30 cellular contexts compared by ENCODE assay signal in the genomic region with DNA sequence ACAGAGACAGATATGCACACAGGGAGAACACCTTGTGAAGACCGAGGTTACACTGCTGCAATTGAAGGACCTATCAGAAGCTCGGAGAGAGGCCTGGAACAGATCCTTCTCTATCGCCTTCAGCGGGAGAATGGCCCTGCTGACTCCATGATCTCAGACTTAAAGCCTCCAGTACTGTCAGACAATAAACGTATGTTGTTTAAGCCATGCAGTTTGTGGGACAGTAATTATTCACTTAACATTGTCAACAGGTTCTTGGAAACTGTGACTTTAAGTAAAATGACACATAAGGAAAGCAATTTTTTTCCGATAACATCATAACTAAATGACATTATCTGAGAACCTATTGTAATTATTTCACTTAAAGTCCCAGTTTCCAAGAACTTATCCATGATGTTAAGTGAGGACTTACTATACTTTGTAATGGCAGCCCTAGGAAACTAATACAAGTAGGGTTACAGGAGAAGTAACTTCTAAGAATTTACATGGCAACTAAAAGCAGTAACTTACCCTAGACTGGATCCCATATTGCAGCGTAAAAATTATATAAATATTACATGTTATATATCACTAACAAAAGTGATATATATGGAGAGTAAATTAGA.
"Had no signal": no experiment of that assay in that cellular context is flagged by ENCODE, and none has a peak within 500 bp of the region (broad histone marks: within the 10 kb centered on the region; RNA-seq: fewer than 3 reads in every experiment).

No MANE protein-coding gene starts in this region.

- ATAC-seq: activated CD8-positive, alpha-beta T cell treated with anti-CD3 and anti-CD28 coated beads for 36 hours; activated naive CD8-positive, alpha-beta T cell treated with anti-CD3 and anti-CD28 coated beads, Interleukin-2, amount 50 U/mL, for 24 hours; body of pancreas; effector memory CD8-positive, alpha-beta T cell; foreskin keratinocyte; gastrocnemius medialis; heart left ventricle; SK-N-SH treated with all-trans-retinoic acid at 6 μM for 48 hours; T-helper 17 cell; WTC11 had no signal

- DNase-seq: activated CD4-positive, alpha-beta T cell treated with anti-CD3 and anti-CD28 coated beads, Interleukin-2, amount 50 U/mL, for 1 hour; activated CD4-positive, alpha-beta T cell treated with anti-CD3 and anti-CD28 coated beads, Interleukin-2, amount 50 U/mL, for 48 hours; activated CD8-positive, alpha-beta memory T cell treated with anti-CD3 and anti-CD28 coated beads for 24 hours; activated CD8-positive, alpha-beta T cell treated with anti-CD3 and anti-CD28 coated beads for 36 hours; activated effector memory CD4-positive, alpha-beta T cell treated with anti-CD3 and anti-CD28 coated beads, Interleukin-2, amount 50 U/mL, for 16 hours; activated naive CD4-positive, alpha-beta T cell treated with anti-CD3 and anti-CD28 coated beads for 36 hours; activated naive CD8-positive, alpha-beta T cell treated with anti-CD3 and anti-CD28 coated beads for 36 hours; activated naive CD8-positive, alpha-beta T cell treated with anti-CD3 and anti-CD28 coated beads, Interleukin-2, amount 50 U/mL, for 24 hours; activated T-cell treated with anti-CD3 and anti-CD28 coated beads, Interleukin-2, amount 50 U/mL, for 1 hour; adrenal gland; amygdala; aorta; body of pancreas; caudate nucleus; cortex of kidney; dermis blood vessel endothelial cell; effector CD4-positive, alpha-beta T cell; effector memory CD8-positive, alpha-beta T cell; erythroblast; foreskin keratinocyte; gastrocnemius medialis; glutamatergic neuron; heart left ventricle; T-helper 17 cell; T1000 had no signal

- H3K27me3 Mint-ChIP-seq: activated CD8-positive, alpha-beta T cell treated with anti-CD3 and anti-CD28 coated beads for 36 hours; activated naive CD4-positive, alpha-beta T cell treated with anti-CD3 and anti-CD28 coated beads, Interleukin-2, amount 50 U/mL, for 24 hours; activated naive CD8-positive, alpha-beta T cell treated with anti-CD3 and anti-CD28 coated beads for 36 hours; activated naive CD8-positive, alpha-beta T cell treated with anti-CD3 and anti-CD28 coated beads, Interleukin-2, amount 50 U/mL, for 24 hours; effector memory CD8-positive, alpha-beta T cell; T-helper 17 cell had no signal

- H3K27ac Mint-ChIP-seq: activated CD8-positive, alpha-beta T cell treated with anti-CD3 and anti-CD28 coated beads for 36 hours; activated naive CD4-positive, alpha-beta T cell treated with anti-CD3 and anti-CD28 coated beads for 36 hours; activated naive CD4-positive, alpha-beta T cell treated with anti-CD3 and anti-CD28 coated beads, Interleukin-2, amount 50 U/mL, for 24 hours; activated naive CD8-positive, alpha-beta T cell treated with anti-CD3 and anti-CD28 coated beads for 36 hours; activated naive CD8-positive, alpha-beta T cell treated with anti-CD3 and anti-CD28 coated beads, Interleukin-2, amount 50 U/mL, for 24 hours; effector memory CD8-positive, alpha-beta T cell; T-helper 17 cell; T-helper 2 cell treated with Interferon-gamma antibody and Interleukin-4, amounts not matched to agents 5 μg/mL and 100 μg/mL, for 36 hours; WTC11 had no signal

- H3K27ac ChIP-seq: adrenal gland, body of pancreas, esophagus muscularis mucosa, foreskin keratinocyte, gastrocnemius medialis, heart left ventricle had no signal

- H3K4me3 Mint-ChIP-seq: activated CD8-positive, alpha-beta T cell treated with anti-CD3 and anti-CD28 coated beads for 36 hours; activated naive CD4-positive, alpha-beta T cell treated with anti-CD3 and anti-CD28 coated beads for 36 hours; activated naive CD4-positive, alpha-beta T cell treated with anti-CD3 and anti-CD28 coated beads, Interleukin-2, amount 50 U/mL, for 24 hours; activated naive CD8-positive, alpha-beta T cell treated with anti-CD3 and anti-CD28 coated beads for 36 hours; activated naive CD8-positive, alpha-beta T cell treated with anti-CD3 and anti-CD28 coated beads, Interleukin-2, amount 50 U/mL, for 24 hours; effector memory CD8-positive, alpha-beta T cell; T-helper 17 cell; T-helper 2 cell treated with Interferon-gamma antibody and Interleukin-4, amounts not matched to agents 5 μg/mL and 100 μg/mL, for 36 hours; WTC11 had no signal

- H3K36me3 Mint-ChIP-seq: WTC11 had no signal

- H3K4me1 Mint-ChIP-seq: activated naive CD8-positive, alpha-beta T cell treated with anti-CD3 and anti-CD28 coated beads for 36 hours; T-helper 17 cell; WTC11 had no signal

- H3K9me3 Mint-ChIP-seq: activated CD8-positive, alpha-beta T cell treated with anti-CD3 and anti-CD28 coated beads for 36 hours; activated naive CD4-positive, alpha-beta T cell treated with anti-CD3 and anti-CD28 coated beads for 36 hours; activated naive CD4-positive, alpha-beta T cell treated with anti-CD3 and anti-CD28 coated beads, Interleukin-2, amount 50 U/mL, for 24 hours; activated naive CD8-positive, alpha-beta T cell treated with anti-CD3 and anti-CD28 coated beads for 36 hours; activated naive CD8-positive, alpha-beta T cell treated with anti-CD3 and anti-CD28 coated beads, Interleukin-2, amount 50 U/mL, for 24 hours; effector memory CD8-positive, alpha-beta T cell; WTC11 had no signal
